8 cellular contexts compared by ENCODE assay signal in the genomic region with DNA sequence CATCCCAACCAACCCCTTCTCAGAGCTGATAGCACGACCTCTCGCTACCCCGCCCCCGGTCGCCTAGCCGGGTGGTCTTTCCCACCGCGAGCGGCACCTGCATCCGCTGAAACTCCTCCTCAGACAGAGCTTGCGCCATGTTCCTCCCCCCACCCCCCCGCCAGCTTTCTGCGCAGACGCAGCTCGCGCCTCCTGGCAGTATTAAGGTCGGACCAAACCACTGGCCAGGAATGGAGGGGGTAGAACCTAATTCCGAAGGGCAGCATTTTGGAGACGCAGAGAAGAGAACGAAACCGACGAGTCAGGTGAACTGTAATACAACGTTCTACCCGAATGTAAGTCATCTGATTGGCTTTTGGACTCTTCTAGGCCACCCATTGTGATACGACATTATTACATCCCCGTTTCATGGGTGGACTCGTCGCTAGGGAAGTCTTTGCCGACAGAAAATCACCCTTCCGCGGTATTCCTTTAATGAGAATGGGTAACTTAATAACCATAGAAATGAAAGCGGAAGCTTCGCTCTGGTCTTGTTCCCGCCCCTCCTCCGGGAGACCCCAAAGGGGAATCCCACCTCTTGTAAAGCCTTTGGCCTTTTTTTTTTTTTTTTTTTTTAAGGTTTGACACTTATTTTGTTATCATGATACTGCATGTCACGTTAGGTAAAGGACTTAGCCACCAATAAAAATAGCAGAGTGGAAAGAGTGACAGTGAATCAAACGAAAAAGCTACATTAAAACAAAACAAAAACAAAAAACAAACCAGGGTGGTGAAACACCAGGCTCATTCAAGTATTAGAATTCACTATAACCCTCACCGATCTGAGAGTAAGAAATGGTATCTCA.
DNase-seq lines count a peak whose midpoint lies in the region; ATAC-seq, FAIRE-seq and TF ChIP-seq lines count a peak whose summit lies in the region.

A gene with protein sequence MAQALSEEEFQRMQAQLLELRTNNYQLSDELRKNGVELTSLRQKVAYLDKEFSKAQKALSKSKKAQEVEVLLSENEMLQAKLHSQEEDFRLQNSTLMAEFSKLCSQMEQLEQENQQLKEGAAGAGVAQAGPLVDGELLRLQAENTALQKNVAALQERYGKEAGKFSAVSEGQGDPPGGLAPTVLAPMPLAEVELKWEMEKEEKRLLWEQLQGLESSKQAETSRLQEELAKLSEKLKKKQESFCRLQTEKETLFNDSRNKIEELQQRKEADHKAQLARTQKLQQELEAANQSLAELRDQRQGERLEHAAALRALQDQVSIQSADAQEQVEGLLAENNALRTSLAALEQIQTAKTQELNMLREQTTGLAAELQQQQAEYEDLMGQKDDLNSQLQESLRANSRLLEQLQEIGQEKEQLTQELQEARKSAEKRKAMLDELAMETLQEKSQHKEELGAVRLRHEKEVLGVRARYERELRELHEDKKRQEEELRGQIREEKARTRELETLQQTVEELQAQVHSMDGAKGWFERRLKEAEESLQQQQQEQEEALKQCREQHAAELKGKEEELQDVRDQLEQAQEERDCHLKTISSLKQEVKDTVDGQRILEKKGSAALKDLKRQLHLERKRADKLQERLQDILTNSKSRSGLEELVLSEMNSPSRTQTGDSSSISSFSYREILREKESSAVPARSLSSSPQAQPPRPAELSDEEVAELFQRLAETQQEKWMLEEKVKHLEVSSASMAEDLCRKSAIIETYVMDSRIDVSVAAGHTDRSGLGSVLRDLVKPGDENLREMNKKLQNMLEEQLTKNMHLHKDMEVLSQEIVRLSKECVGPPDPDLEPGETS (minus strand): TSS at position 174 of the 845 bp plus-strand sequence. CDS start 35 bp downstream, at position 139.

- peak; percentile 99 for FAIRE-seq in islet of Langerhans (lab: Jason Lieb, UNC)

- ATAC-seq in GM18873 (IDR thresholded peaks at IDR 0.05; ENCODE audit: low FRiP score, unreplicated experiment) (peak; percentile 61), HG03159 (IDR thresholded peaks at IDR 0.05; ENCODE audit: unreplicated experiment) (peak; percentile 80)

- CTCF ChIA-PET in AG04449 (lab: Yijun Ruan, JAX) = interaction anchor here (1.0 kb wide), 1 partner anchor 38 kb away, joined by 3 read pairs; no protein-coding TSS in a partner anchor

- POLR2A ChIA-PET in AG04449 (lab: Yijun Ruan, JAX) = interaction anchor here (0.6 to 1.3 kb wide), 5 partner anchors 11 to 44 kb away, joined by 3 to 8 read pairs (median 4); a partner anchor contains a TSS

- TF ChIP-seq CTCF in AG04449 (IDR thresholded peaks at IDR 0.05; ENCODE audit: insufficient read depth, low read length, missing control alignments) = no peak

- H3K4me3 ChIP-seq in AG04449 (ENCODE audit: low read depth, low read length) = peak within 1 kb of the TSS; percentile 75

- DNase-seq in AG04449 (ENCODE audit: low read depth, low spot score) = peak; percentile 90
- peak; percentile 39 for DNase-seq in NCI-H345 treated with DMSO at 0.1 percent for 48 hours (lab: John Stamatoyannopoulos, UW; ENCODE audit: unreplicated experiment)
- peak; percentile 45 to 67 (median 60) for DNase-seq in activated CD4-positive, CD25-positive, alpha-beta regulatory T cell (lab: John Stamatoyannopoulos, UW)
- DNase-seq in central memory CD4-positive, alpha-beta T cell = peak; percentile 83
- peak; percentile 67 for DNase-seq in stimulated activated CD4-positive, alpha-beta T cell treated with anti-CD3 and anti-CD28 coated beads, Interleukin-12 subunit alpha, Interleukin-12 subunit beta, amount 100 ng/mL, for 4 hours

Comparison
In these comparisons a context has a peak if more than half of its experiments do, and no peak if none do; other contexts are left out.
1. Peak in every context shown above with its lines: DNase-seq, ATAC-seq and H3K4me3 ChIP-seq.
2. DNase-seq: peak in every context shown above with its lines; median percentile 90 in AG04449; 83 in central memory CD4-positive, alpha-beta T cell; 67 in stimulated activated CD4-positive, alpha-beta T cell treated with anti-CD3 and anti-CD28 coated beads, Interleukin-12 subunit alpha, Interleukin-12 subunit beta, amount 100 ng/mL, for 4 hours; 60 in activated CD4-positive, CD25-positive, alpha-beta regulatory T cell; 39 in NCI-H345 treated with DMSO at 0.1 percent for 48 hours.